ENCODE assay signal across 2 cellular contexts in genomic region chr6:122043421-122043820, GRCh38.
TF ChIP-seq lines count a peak whose summit lies in the region.

No MANE protein-coding gene starts in this region.

TF ChIP-seq in GM23338, 12 proteins besides CTCF, POLR2A, EP300 and RAD21:
- no peak for TF ChIP-seq NANOG (IDR thresholded peaks at IDR 0.05; ENCODE audit: borderline replicate concordance)
- TF ChIP-seq JUNB (IDR thresholded peaks at IDR 0.05; ENCODE audit: unreplicated experiment) = no peak
- no peak for TF ChIP-seq EZH2phosphoT487 (IDR thresholded peaks at IDR 0.05; ENCODE audit: unreplicated experiment)
- TF ChIP-seq ZNF114 (CRISPR knock-in tag; IDR thresholded peaks at IDR 0.05) = no peak
- no peak for TF ChIP-seq REST (IDR thresholded peaks at IDR 0.05; ENCODE audit: unreplicated experiment)
- TF ChIP-seq ZNF331 (CRISPR knock-in tag; IDR thresholded peaks at IDR 0.05; ENCODE audit: low read depth) = no peak
- TF ChIP-seq POLR2AphosphoS5 (IDR thresholded peaks at IDR 0.05; ENCODE audit: low read depth) = no peak
- TF ChIP-seq, protein P1, sequence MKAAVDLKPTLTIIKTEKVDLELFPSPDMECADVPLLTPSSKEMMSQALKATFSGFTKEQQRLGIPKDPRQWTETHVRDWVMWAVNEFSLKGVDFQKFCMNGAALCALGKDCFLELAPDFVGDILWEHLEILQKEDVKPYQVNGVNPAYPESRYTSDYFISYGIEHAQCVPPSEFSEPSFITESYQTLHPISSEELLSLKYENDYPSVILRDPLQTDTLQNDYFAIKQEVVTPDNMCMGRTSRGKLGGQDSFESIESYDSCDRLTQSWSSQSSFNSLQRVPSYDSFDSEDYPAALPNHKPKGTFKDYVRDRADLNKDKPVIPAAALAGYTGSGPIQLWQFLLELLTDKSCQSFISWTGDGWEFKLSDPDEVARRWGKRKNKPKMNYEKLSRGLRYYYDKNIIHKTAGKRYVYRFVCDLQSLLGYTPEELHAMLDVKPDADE (IDR thresholded peaks at IDR 0.05) = no peak
- TF ChIP-seq EZH2 (IDR thresholded peaks at IDR 0.05; ENCODE audit: low read depth, unreplicated experiment) = no peak
- no peak for TF ChIP-seq CREB1 (CRISPR knock-in tag; IDR thresholded peaks at IDR 0.05; ENCODE audit: low read depth)
- no peak for TF ChIP-seq STAT1 (IDR thresholded peaks at IDR 0.05; ENCODE audit: unreplicated experiment)
- TF ChIP-seq, protein P2, sequence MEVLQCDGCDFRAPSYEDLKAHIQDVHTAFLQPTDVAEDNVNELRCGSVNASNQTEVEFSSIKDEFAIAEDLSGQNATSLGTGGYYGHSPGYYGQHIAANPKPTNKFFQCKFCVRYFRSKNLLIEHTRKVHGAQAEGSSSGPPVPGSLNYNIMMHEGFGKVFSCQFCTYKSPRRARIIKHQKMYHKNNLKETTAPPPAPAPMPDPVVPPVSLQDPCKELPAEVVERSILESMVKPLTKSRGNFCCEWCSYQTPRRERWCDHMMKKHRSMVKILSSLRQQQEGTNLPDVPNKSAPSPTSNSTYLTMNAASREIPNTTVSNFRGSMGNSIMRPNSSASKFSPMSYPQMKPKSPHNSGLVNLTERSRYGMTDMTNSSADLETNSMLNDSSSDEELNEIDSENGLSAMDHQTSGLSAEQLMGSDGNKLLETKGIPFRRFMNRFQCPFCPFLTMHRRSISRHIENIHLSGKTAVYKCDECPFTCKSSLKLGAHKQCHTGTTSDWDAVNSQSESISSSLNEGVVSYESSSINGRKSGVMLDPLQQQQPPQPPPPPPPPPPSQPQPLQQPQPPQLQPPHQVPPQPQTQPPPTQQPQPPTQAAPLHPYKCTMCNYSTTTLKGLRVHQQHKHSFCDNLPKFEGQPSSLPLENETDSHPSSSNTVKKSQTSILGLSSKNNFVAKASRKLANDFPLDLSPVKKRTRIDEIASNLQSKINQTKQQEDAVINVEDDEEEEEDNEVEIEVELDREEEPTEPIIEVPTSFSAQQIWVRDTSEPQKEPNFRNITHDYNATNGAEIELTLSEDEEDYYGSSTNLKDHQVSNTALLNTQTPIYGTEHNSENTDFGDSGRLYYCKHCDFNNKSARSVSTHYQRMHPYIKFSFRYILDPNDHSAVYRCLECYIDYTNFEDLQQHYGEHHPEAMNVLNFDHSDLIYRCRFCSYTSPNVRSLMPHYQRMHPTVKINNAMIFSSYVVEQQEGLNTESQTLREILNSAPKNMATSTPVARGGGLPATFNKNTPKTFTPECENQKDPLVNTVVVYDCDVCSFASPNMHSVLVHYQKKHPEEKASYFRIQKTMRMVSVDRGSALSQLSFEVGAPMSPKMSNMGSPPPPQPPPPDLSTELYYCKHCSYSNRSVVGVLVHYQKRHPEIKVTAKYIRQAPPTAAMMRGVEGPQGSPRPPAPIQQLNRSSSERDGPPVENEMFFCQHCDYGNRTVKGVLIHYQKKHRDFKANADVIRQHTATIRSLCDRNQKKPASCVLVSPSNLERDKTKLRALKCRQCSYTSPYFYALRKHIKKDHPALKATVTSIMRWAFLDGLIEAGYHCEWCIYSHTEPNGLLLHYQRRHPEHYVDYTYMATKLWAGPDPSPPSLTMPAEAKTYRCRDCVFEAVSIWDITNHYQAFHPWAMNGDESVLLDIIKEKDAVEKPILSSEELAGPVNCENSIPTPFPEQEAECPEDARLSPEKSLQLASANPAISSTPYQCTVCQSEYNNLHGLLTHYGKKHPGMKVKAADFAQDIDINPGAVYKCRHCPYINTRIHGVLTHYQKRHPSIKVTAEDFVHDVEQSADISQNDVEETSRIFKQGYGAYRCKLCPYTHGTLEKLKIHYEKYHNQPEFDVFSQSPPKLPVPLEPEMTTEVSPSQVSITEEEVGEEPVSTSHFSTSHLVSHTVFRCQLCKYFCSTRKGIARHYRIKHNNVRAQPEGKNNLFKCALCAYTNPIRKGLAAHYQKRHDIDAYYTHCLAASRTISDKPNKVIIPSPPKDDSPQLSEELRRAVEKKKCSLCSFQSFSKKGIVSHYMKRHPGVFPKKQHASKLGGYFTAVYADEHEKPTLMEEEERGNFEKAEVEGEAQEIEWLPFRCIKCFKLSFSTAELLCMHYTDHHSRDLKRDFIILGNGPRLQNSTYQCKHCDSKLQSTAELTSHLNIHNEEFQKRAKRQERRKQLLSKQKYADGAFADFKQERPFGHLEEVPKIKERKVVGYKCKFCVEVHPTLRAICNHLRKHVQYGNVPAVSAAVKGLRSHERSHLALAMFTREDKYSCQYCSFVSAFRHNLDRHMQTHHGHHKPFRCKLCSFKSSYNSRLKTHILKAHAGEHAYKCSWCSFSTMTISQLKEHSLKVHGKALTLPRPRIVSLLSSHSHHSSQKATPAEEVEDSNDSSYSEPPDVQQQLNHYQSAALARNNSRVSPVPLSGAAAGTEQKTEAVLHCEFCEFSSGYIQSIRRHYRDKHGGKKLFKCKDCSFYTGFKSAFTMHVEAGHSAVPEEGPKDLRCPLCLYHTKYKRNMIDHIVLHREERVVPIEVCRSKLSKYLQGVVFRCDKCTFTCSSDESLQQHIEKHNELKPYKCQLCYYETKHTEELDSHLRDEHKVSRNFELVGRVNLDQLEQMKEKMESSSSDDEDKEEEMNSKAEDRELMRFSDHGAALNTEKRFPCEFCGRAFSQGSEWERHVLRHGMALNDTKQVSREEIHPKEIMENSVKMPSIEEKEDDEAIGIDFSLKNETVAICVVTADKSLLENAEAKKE (CRISPR knock-in tag; IDR thresholded peaks at IDR 0.05) = no peak

TF ChIP-seq in IMR-90, 13 proteins besides CTCF, POLR2A, EP300 and RAD21:
- TF ChIP-seq BHLHE40 (IDR thresholded peaks at IDR 0.05; ENCODE audit: low read depth, low read length) (no peak), FOS (IDR thresholded peaks at IDR 0.05; ENCODE audit: low read depth, low read length) (no peak), MXI1 (IDR thresholded peaks at IDR 0.05; ENCODE audit: borderline replicate concordance, low read depth, low read length) (no peak), MAZ (IDR thresholded peaks at IDR 0.05; ENCODE audit: borderline replicate concordance, low read depth, low read length) (no peak), SMC3 (IDR thresholded peaks at IDR 0.05; ENCODE audit: low read depth, low read length) (no peak), RCOR1 (IDR thresholded peaks at IDR 0.05; ENCODE audit: insufficient replicate concordance, low read length) (no peak)
- TF ChIP-seq, protein P3, sequence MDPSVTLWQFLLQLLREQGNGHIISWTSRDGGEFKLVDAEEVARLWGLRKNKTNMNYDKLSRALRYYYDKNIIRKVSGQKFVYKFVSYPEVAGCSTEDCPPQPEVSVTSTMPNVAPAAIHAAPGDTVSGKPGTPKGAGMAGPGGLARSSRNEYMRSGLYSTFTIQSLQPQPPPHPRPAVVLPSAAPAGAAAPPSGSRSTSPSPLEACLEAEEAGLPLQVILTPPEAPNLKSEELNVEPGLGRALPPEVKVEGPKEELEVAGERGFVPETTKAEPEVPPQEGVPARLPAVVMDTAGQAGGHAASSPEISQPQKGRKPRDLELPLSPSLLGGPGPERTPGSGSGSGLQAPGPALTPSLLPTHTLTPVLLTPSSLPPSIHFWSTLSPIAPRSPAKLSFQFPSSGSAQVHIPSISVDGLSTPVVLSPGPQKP (IDR thresholded peaks at IDR 0.05; ENCODE audit: borderline replicate concordance, low read depth, low read length) = no peak
